In the genomic region with DNA sequence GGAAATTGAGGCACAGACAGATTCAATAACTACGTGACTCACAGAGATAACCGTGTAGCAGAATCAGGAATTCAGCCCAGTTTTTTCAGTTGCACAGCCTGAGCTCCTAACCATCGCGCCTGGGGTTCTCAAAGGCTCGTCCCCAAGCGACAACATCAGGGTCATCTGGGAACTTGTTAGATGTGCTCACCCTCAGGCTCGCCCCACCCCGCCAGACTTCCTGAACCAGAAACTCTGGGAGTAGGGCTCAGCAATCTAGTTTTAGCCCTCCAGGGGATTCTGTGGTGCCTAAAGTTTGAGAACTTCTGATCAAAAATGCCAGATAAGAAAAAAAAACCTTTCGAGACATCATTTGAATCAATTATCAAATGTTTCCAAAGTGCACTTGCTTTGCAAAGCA, we compare ENCODE assay signal across 19 cellular contexts.
"Had no signal": no experiment of that assay in that cellular context is flagged by ENCODE, and none has a peak within 500 bp of the region (broad histone marks: within the 10 kb centered on the region; RNA-seq: fewer than 3 reads in every experiment).

No MANE protein-coding gene starts in this region.

- H3K27ac Mint-ChIP-seq: activated naive CD4-positive, alpha-beta T cell treated with anti-CD3 and anti-CD28 coated beads, Interleukin-2, amount 50 U/mL, for 72 hours; activated T-helper 1 cell treated with anti-CD3 and anti-CD28 coated beads, Interleukin-12 subunit alpha, Interleukin-12 subunit beta, Interleukin-2, Interleukin-4 antibody, amounts not matched to agents 30 ng/mL and 10 ng/mL and 1 ng/mL, durations not matched to agents 14 hours and 24 hours and 36 hours had no signal

- H3K9me3 Mint-ChIP-seq: activated naive CD4-positive, alpha-beta T cell treated with anti-CD3 and anti-CD28 coated beads, Interleukin-2, amount 50 U/mL, for 72 hours; activated T-helper 1 cell treated with anti-CD3 and anti-CD28 coated beads, Interleukin-12 subunit alpha, Interleukin-12 subunit beta, Interleukin-2, Interleukin-4 antibody, amounts not matched to agents 30 ng/mL and 10 ng/mL and 1 ng/mL, durations not matched to agents 14 hours and 24 hours and 36 hours; nephron had no signal

- DNase-seq: activated CD4-positive, alpha-beta T cell treated with anti-CD3 and anti-CD28 coated beads, Interleukin-2, amount 50 U/mL, for 48 hours; activated gamma-delta T cell treated with Interleukin-2 at 50 U/mL for 16 hours; activated T-cell treated with anti-CD3 and anti-CD28 coated beads for 4 hours; adrenal gland; cerebellar nuclear complex; cortex of kidney; gastrocnemius medialis; mammary epithelial cell; midbrain; nucleus accumbens; stimulated activated CD4-positive, alpha-beta T cell treated with anti-CD3 and anti-CD28 coated beads, Interleukin-1b, Interleukin-23, amount 100 ng/mL, for 48 hours; stimulated activated naive CD4-positive, alpha-beta T cell treated with Interleukin-2 at 50 U/mL for 16 hours; uterus had no signal

- H3K4me1 ChIP-seq: breast epithelium, thyroid gland, uterus had no signal

- H3K4me3 Mint-ChIP-seq: activated T-helper 1 cell treated with anti-CD3 and anti-CD28 coated beads, Interleukin-12 subunit alpha, Interleukin-12 subunit beta, Interleukin-2, Interleukin-4 antibody, amounts not matched to agents 30 ng/mL and 10 ng/mL and 1 ng/mL, durations not matched to agents 14 hours and 24 hours and 36 hours; nephron had no signal

- ATAC-seq: activated naive CD4-positive, alpha-beta T cell treated with anti-CD3 and anti-CD28 coated beads, Interleukin-2, amount 50 U/mL, for 72 hours; esophagus mucosa; gastrocnemius medialis had no signal

- H3K27ac ChIP-seq: adrenal gland, breast epithelium, gastrocnemius medialis, thyroid gland, uterus had no signal

- H3K27me3 ChIP-seq: adrenal gland, breast epithelium, gastrocnemius medialis, thyroid gland had no signal

- H3K36me3 Mint-ChIP-seq: activated naive CD4-positive, alpha-beta T cell treated with anti-CD3 and anti-CD28 coated beads, Interleukin-2, amount 50 U/mL, for 72 hours had no signal

- H3K9me3 ChIP-seq: adrenal gland, breast epithelium, gastrocnemius medialis, thyroid gland, uterus had no signal
